Comparison of ENCODE assay signal across 21 cellular contexts in genomic region chr1:215407575-215407974, GRCh38.
DNase-seq lines count a peak whose midpoint lies in the region; ATAC-seq and TF ChIP-seq lines count a peak whose summit lies in the region.
"Had no signal": no experiment of that assay in that cellular context is flagged by ENCODE, and none has a peak within 500 bp of the region (broad histone marks: within the 10 kb centered on the region; RNA-seq: fewer than 3 reads in every experiment).

No MANE protein-coding gene starts in this region.

- no peak for TF ChIP-seq CTCF in PC-9 (conservative IDR thresholded peaks at IDR 0.05)
- TF ChIP-seq CTCF in fibroblast of mammary gland (conservative IDR thresholded peaks at IDR 0.05; ENCODE audit: control insufficient read depth, insufficient read depth, low read depth, low read length) = no peak
- no peak for TF ChIP-seq CTCF in gastrocnemius medialis (IDR thresholded peaks at IDR 0.05 in 4 of 5, conservative IDR thresholded peaks at IDR 0.05 in 1 of 5)
- TF ChIP-seq CTCF in upper lobe of left lung (IDR thresholded peaks at IDR 0.05) = no peak

- H3K27me3 ChIP-seq in PC-9 (ENCODE audit: insufficient read depth, low read depth) (no peaks in the 10 kb centered on the region), gastrocnemius medialis (no peaks in the 10 kb centered on the region), upper lobe of left lung (no peaks in the 10 kb centered on the region)

- no peak for TF ChIP-seq EP300 in upper lobe of left lung (IDR thresholded peaks at IDR 0.05)

- no peaks in the 10 kb centered on the region for H3K79me2 ChIP-seq in PC-9 (ENCODE audit: low read depth)

- no peaks in the 10 kb centered on the region for H3K36me3 Mint-ChIP-seq in activated naive CD8-positive, alpha-beta T cell treated with anti-CD3 and anti-CD28 coated beads, Interleukin-2, amount 50 U/mL, for 24 hours (ENCODE audit: low read depth)

- BruUV-seq in PC-9 (replicated peaks; lab: Mats Ljungman, UMichigan) = no TSS peak

- H3K4me3 ChIP-seq in PC-9 (no peak overlapping the region), fibroblast of mammary gland (ENCODE audit: control insufficient read depth, low read depth, low read length) (no peak overlapping the region), gastrocnemius medialis (no peak overlapping the region), upper lobe of left lung (no peak overlapping the region)
- H3K4me3 ChIP-seq: A549, K562, SK-N-MC had no signal

- intact Hi-C loops in PC-9 (cut with micrococcal nuclease; ENCODE audit: unreplicated experiment) (no loop called here), gastrocnemius medialis (cut with DNase I; ENCODE audit: low total_unique reads) (no loop called here)

- H3K36me3 ChIP-seq in PC-9 (ENCODE audit: low read depth) (no peaks in the 10 kb centered on the region), gastrocnemius medialis (no peaks in the 10 kb centered on the region), upper lobe of left lung (no peaks in the 10 kb centered on the region)

- no peaks in the 10 kb centered on the region for H3F3A ChIP-seq in PC-9 (ENCODE audit: insufficient read depth, low read depth)

- H3K4me2 ChIP-seq in PC-9 = no peak overlapping the region
- H3K4me2 ChIP-seq: A549 had no signal

- ATAC-seq in gastrocnemius medialis = peak; percentile 46 to 78
- no peak for ATAC-seq in activated naive CD8-positive, alpha-beta T cell treated with anti-CD3 and anti-CD28 coated beads, Interleukin-2, amount 50 U/mL, for 24 hours
- no peak for ATAC-seq in HG02840 (IDR thresholded peaks at IDR 0.05; ENCODE audit: low FRiP score, unreplicated experiment)
- no peak for ATAC-seq in GM18519 (IDR thresholded peaks at IDR 0.05; ENCODE audit: low FRiP score, unreplicated experiment)
- ATAC-seq in upper lobe of left lung (ENCODE audit: low FRiP score in 2 of 2) = no peak
- ATAC-seq: A549, HCT116, K562, Panc1 had no signal

- H3K27ac Mint-ChIP-seq in activated naive CD8-positive, alpha-beta T cell treated with anti-CD3 and anti-CD28 coated beads, Interleukin-2, amount 50 U/mL, for 24 hours = no peak overlapping the region

- H2AFZ ChIP-seq in PC-9 = peak overlapping the region; percentile 45; the same call in 1 of the 2 replicates

- H3K27me3 Mint-ChIP-seq in activated naive CD8-positive, alpha-beta T cell treated with anti-CD3 and anti-CD28 coated beads, Interleukin-2, amount 50 U/mL, for 24 hours = no peaks in the 10 kb centered on the region

- no peaks in the 10 kb centered on the region; the same call in 1 of the 2 replicates for H3K9me2 ChIP-seq in PC-9 (ENCODE audit: insufficient read depth)

- no peak overlapping the region for H3K4me3 Mint-ChIP-seq in activated naive CD8-positive, alpha-beta T cell treated with anti-CD3 and anti-CD28 coated beads, Interleukin-2, amount 50 U/mL, for 24 hours

- H3K27ac ChIP-seq in PC-9 (no peak overlapping the region), gastrocnemius medialis (peak overlapping the region; percentile 2 to 72 (median 50)), upper lobe of left lung (no peak overlapping the region)
- H3K27ac ChIP-seq: A549, SK-N-MC had no signal

- H3K9me3 ChIP-seq in PC-9 (ENCODE audit: insufficient read depth, low read depth) = no peaks in the 10 kb centered on the region
- H3K9me3 ChIP-seq in gastrocnemius medialis = no peaks in the 10 kb centered on the region
- H3K9me3 ChIP-seq in upper lobe of left lung = no peaks in the 10 kb centered on the region
- H3K9me3 ChIP-seq: A549 had no signal

- DNase-seq in EH (ENCODE audit: low read depth) = peak; percentile 8
- no peak for DNase-seq in PC-9
- DNase-seq in fibroblast of mammary gland (ENCODE audit: low read depth) = peak; percentile 62
- DNase-seq in gastrocnemius medialis = no peak
- DNase-seq in activated naive CD8-positive, alpha-beta T cell treated with anti-CD3 and anti-CD28 coated beads, Interleukin-2, amount 50 U/mL, for 24 hours = no peak
- no peak for DNase-seq in upper lobe of left lung
- DNase-seq: AML-193, COR-L47, DMS153, EL, NCI-H1436, NCI-H2029, NCI-H2171 treated with DMSO at 0.1 percent for 48 hours, NCI-H510A treated with DMSO at 0.1 percent for 48 hours had no signal

- POLR2A ChIA-PET in PC-9 (lab: Charles Lee; ENCODE audit: unreplicated experiment) = no interaction called here

- in situ Hi-C loops in gastrocnemius medialis (cut with MboI; ENCODE audit: low sequenced_read_pairs in 4 of 4) = no loop called here

- H3K9me3 Mint-ChIP-seq in activated naive CD8-positive, alpha-beta T cell treated with anti-CD3 and anti-CD28 coated beads, Interleukin-2, amount 50 U/mL, for 24 hours = no peaks in the 10 kb centered on the region

- H3K4me1 ChIP-seq in PC-9 (replicated peaks; ENCODE audit: insufficient read depth) = no peaks in the 10 kb centered on the region
- H3K4me1 ChIP-seq in gastrocnemius medialis = peaks cover 0 to 18% of the 10 kb centered on the region in 2 donors
- H3K4me1 ChIP-seq in upper lobe of left lung = no peaks in the 10 kb centered on the region
- H3K4me1 ChIP-seq: A549 had no signal

- TF ChIP-seq POLR2A in gastrocnemius medialis (IDR thresholded peaks at IDR 0.05) = no peak
- no peak for TF ChIP-seq POLR2A in upper lobe of left lung (IDR thresholded peaks at IDR 0.05)

- H4K20me1 ChIP-seq in PC-9 (ENCODE audit: insufficient read depth) = no peaks in the 10 kb centered on the region

- no peaks in the 10 kb centered on the region for H3K4me1 Mint-ChIP-seq in activated naive CD8-positive, alpha-beta T cell treated with anti-CD3 and anti-CD28 coated beads, Interleukin-2, amount 50 U/mL, for 24 hours

- CTCF ChIA-PET in PC-9 (lab: Charles Lee) = no interaction called here

- 25 to 30% methylated on average over 2 of the region's 2 CpGs for WGBS in upper lobe of left lung, 2 donors

Comparison
In these comparisons a context has a peak if more than half of its experiments do, and no peak if none do; other contexts are left out.
1. DNase-seq: peak in EH (single experiment) and fibroblast of mammary gland (single experiment); none in PC-9 (0 of 2), gastrocnemius medialis (0 of 2), activated naive CD8-positive, alpha-beta T cell treated with anti-CD3 and anti-CD28 coated beads, Interleukin-2, amount 50 U/mL, for 24 hours (single experiment) and upper lobe of left lung (0 of 2).
2. H3K27ac ChIP-seq: peak in gastrocnemius medialis (4 of 4); none in PC-9 (single experiment) and upper lobe of left lung (0 of 4).
3. ATAC-seq: peak in gastrocnemius medialis (2 of 2); none in activated naive CD8-positive, alpha-beta T cell treated with anti-CD3 and anti-CD28 coated beads, Interleukin-2, amount 50 U/mL, for 24 hours (single experiment), HG02840 (single experiment), GM18519 (single experiment) and upper lobe of left lung (0 of 2).